ENCODE assay signal across 25 cellular contexts in the genomic region with DNA sequence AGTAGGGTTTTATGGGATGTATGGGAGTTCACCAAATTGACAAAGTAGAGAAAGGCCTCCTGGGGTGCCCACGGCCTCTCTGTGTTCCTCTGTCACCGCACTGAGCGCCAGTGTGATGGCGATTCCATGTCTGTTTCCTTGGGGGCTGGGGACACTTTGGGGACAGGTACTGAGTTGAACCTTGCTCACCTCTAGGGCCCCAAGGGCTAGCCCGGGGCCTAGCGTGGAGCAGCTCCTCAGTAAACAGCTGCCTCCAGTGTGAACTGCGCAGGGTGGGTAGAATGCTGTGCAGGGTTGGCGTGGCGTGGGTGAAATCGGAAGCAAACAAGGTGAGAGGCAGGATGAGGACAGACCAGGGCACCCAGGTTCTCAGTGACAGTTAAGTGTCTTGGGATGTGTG.
"Had no signal": no experiment of that assay in that cellular context is flagged by ENCODE, and none has a peak within 500 bp of the region (broad histone marks: within the 10 kb centered on the region; RNA-seq: fewer than 3 reads in every experiment).

No MANE protein-coding gene starts in this region.

- H3K4me1 Mint-ChIP-seq: activated CD8-positive, alpha-beta memory T cell treated with anti-CD3 and anti-CD28 coated beads, Interleukin-2, amount 10 ng/mL, durations not matched to agents 7 days and 5 days; endodermal cell had no signal

- H3K36me3 Mint-ChIP-seq: activated CD4-positive, alpha-beta memory T cell treated with anti-CD3 and anti-CD28 coated beads for 36 hours; activated CD8-positive, alpha-beta memory T cell treated with anti-CD3 and anti-CD28 coated beads, Interleukin-2, amount 10 ng/mL, durations not matched to agents 7 days and 5 days; activated naive CD8-positive, alpha-beta T cell had no signal

- H3K27ac Mint-ChIP-seq: activated CD4-positive, alpha-beta memory T cell treated with anti-CD3 and anti-CD28 coated beads for 36 hours; activated CD8-positive, alpha-beta memory T cell treated with anti-CD3 and anti-CD28 coated beads, Interleukin-2, amount 10 ng/mL, durations not matched to agents 7 days and 5 days; activated CD8-positive, alpha-beta T cell treated with anti-CD3 and anti-CD28 coated beads, Interleukin-2, amount 10 ng/mL, durations not matched to agents 7 days and 5 days; activated naive CD8-positive, alpha-beta T cell; activated T-cell treated with anti-CD3 and anti-CD28 coated beads, Interleukin-2, amount 50 U/mL, for 72 hours; dendritic cell treated with granulocyte-macrophage colony-stimulating factor and Interleukin-4, amounts not matched to agents 40 ng/mL and 50 ng/mL, for 4 days; endodermal cell had no signal

- H3K4me3 ChIP-seq: body of pancreas, coronary artery, dorsolateral prefrontal cortex had no signal

- H3K9me3 ChIP-seq: body of pancreas had no signal

- H3K27me3 ChIP-seq: body of pancreas, dorsolateral prefrontal cortex had no signal

- H3K27me3 Mint-ChIP-seq: activated CD4-positive, alpha-beta memory T cell treated with anti-CD3 and anti-CD28 coated beads for 36 hours had no signal

- H3K4me3 Mint-ChIP-seq: activated CD4-positive, alpha-beta memory T cell treated with anti-CD3 and anti-CD28 coated beads for 36 hours; activated CD8-positive, alpha-beta memory T cell treated with anti-CD3 and anti-CD28 coated beads, Interleukin-2, amount 10 ng/mL, durations not matched to agents 7 days and 5 days; activated CD8-positive, alpha-beta T cell treated with anti-CD3 and anti-CD28 coated beads, Interleukin-2, amount 10 ng/mL, durations not matched to agents 7 days and 5 days; activated naive CD8-positive, alpha-beta T cell; activated T-cell treated with anti-CD3 and anti-CD28 coated beads, Interleukin-2, amount 50 U/mL, for 72 hours; dendritic cell treated with granulocyte-macrophage colony-stimulating factor and Interleukin-4, amounts not matched to agents 40 ng/mL and 50 ng/mL, for 4 days; endodermal cell had no signal

- H3K9me3 Mint-ChIP-seq: activated CD4-positive, alpha-beta memory T cell treated with anti-CD3 and anti-CD28 coated beads for 36 hours; activated T-cell treated with anti-CD3 and anti-CD28 coated beads, Interleukin-2, amount 50 U/mL, for 72 hours; dendritic cell treated with granulocyte-macrophage colony-stimulating factor and Interleukin-4, amounts not matched to agents 40 ng/mL and 50 ng/mL, for 4 days; endodermal cell had no signal

- ATAC-seq: activated CD8-positive, alpha-beta memory T cell treated with anti-CD3 and anti-CD28 coated beads, Interleukin-2, amount 10 ng/mL, durations not matched to agents 7 days and 5 days; activated CD8-positive, alpha-beta T cell treated with anti-CD3 and anti-CD28 coated beads, Interleukin-2, amount 10 ng/mL, durations not matched to agents 7 days and 5 days; activated T-cell treated with anti-CD3 and anti-CD28 coated beads, Interleukin-2, amount 50 U/mL, for 72 hours; body of pancreas; esophagus mucosa had no signal

- H3K27ac ChIP-seq: body of pancreas, coronary artery had no signal

- DNase-seq: activated CD4-positive, alpha-beta memory T cell treated with anti-CD3 and anti-CD28 coated beads for 36 hours; activated CD4-positive, alpha-beta T cell treated with anti-CD3 and anti-CD28 coated beads for 1 hour; activated CD4-positive, alpha-beta T cell treated with anti-CD3 and anti-CD28 coated beads for 4 hours; activated CD8-positive, alpha-beta memory T cell treated with anti-CD3 and anti-CD28 coated beads, Interleukin-2, amount 10 ng/mL, durations not matched to agents 7 days and 5 days; activated CD8-positive, alpha-beta memory T cell treated with anti-CD3 and anti-CD28 coated beads, Interleukin-2, amount 50 U/mL, for 4 hours; activated CD8-positive, alpha-beta T cell treated with anti-CD3 and anti-CD28 coated beads, Interleukin-2, amount 10 ng/mL, durations not matched to agents 7 days and 5 days; activated gamma-delta T cell; activated naive CD4-positive, alpha-beta T cell; activated naive CD4-positive, alpha-beta T cell treated with anti-CD3 and anti-CD28 coated beads, Interleukin-2, amount 50 U/mL, for 16 hours; activated T-cell treated with anti-CD3 and anti-CD28 coated beads, Interleukin-2, amount 50 U/mL, for 1 hour; activated T-cell treated with anti-CD3 and anti-CD28 coated beads, Interleukin-2, amount 50 U/mL, for 72 hours; amniotic stem cell; anterior cingulate cortex; body of pancreas; central memory CD4-positive, alpha-beta T cell; cerebellar nuclear complex; effector memory CD4-positive, alpha-beta T cell; endodermal cell; foreskin fibroblast; T-helper 2 cell had no signal

- H3K4me1 ChIP-seq: body of pancreas had no signal
